9 cellular contexts compared by ENCODE assay signal in genomic region chr10:5547934-5548660, GRCh38. TPM values are rescaled to one million over a fixed set of nuclear protein-coding genes. Genes with fewer than 3 reads are reported as not detected.
A peak's percentile ranks its signal among the peaks of the same experiment; 100 is the strongest.
DNase-seq lines count a peak whose midpoint lies in the region; ATAC-seq, FAIRE-seq and TF ChIP-seq lines count a peak whose summit lies in the region.
"Had no signal": no experiment of that assay in that cellular context is flagged by ENCODE, and none has a peak within 500 bp of the region (broad histone marks: within the 10 kb centered on the region; RNA-seq: fewer than 3 reads in every experiment).

No MANE protein-coding gene starts in this region.

- H3K27ac ChIP-seq in esophagus squamous epithelium (peak overlapping the region; percentile 86 to 94 (median 92)), pancreas (peak overlapping the region; percentile 73 to 92 (median 83))
- H3K27ac ChIP-seq: HL-60 had no signal

- no peak for FAIRE-seq in pancreas (lab: Jason Lieb, UNC)

- H3K9ac ChIP-seq in NT2/D1 (ENCODE audit: insufficient read length, low read depth): peak overlapping the region; percentile 22

- 30 to 46% methylated on average over 15 to 16 of the region's 16 CpGs for WGBS in esophagus squamous epithelium, 2 donors
- 25 to 49% methylated on average over 16 of the region's 16 CpGs for WGBS in pancreas, 2 donors

- TF ChIP-seq POLR2A in esophagus squamous epithelium (IDR thresholded peaks at IDR 0.05): no peak

- DNase-seq in Caki2 (ENCODE audit: low read depth): peak; percentile 55
- DNase-seq in NT2/D1 (ENCODE audit: low read depth, low spot score): no peak
- DNase-seq in esophagus squamous epithelium (lab: John Stamatoyannopoulos, UW): no peak
- peak in 4 of 6 donors; percentile 28 to 67 (median 36) for DNase-seq in pancreas
- DNase-seq in hepatic stellate cell (ENCODE audit: low spot score): no peak
- no peak for DNase-seq in NCI-H1930 (lab: John Stamatoyannopoulos, UW)
- DNase-seq in NCI-H226: no peak

- intact Hi-C loops in esophagus squamous epithelium (cut with DNase I) (no loop called here), pancreas (cut with DNase I) (no loop called here)

- H3K4me3 ChIP-seq in NT2/D1 (ENCODE audit: insufficient read length, low read depth) (no peak overlapping the region), esophagus squamous epithelium (peak overlapping the region in 3 of 4 donors; percentile 5 to 44 (median 20)), pancreas (peak overlapping the region in 1 of 4 donors; percentile 22)

- H3K4me1 ChIP-seq in NT2/D1 (ENCODE audit: insufficient read depth, insufficient read length) (peaks cover 5% of the 10 kb centered on the region), esophagus squamous epithelium (peaks cover 60 to 96% (median 66%) of the 10 kb centered on the region in 3 donors), pancreas (peaks cover 27 to 38% (median 29%) of the 10 kb centered on the region in 3 donors)

- ATAC-seq in pancreas (peak; percentile 30 to 53 (median 42)), HG03280 (IDR thresholded peaks at IDR 0.05; ENCODE audit: unreplicated experiment) (no peak)

- H3K27me3 ChIP-seq in NT2/D1 (ENCODE audit: insufficient read depth, insufficient read length): no peaks in the 10 kb centered on the region
- no peaks in the 10 kb centered on the region for H3K27me3 ChIP-seq in esophagus squamous epithelium
- no peaks in the 10 kb centered on the region for H3K27me3 ChIP-seq in pancreas

- H3K9me3 ChIP-seq in NT2/D1 (ENCODE audit: insufficient read depth, low read length) (peaks cover 7% of the 10 kb centered on the region; the same call in 1 of the 2 replicates), esophagus squamous epithelium (no peaks in the 10 kb centered on the region), pancreas (no peaks in the 10 kb centered on the region)

- H3K36me3 ChIP-seq in NT2/D1 (ENCODE audit: insufficient read depth, insufficient read length, low read length): no peaks in the 10 kb centered on the region
- no peaks in the 10 kb centered on the region for H3K36me3 ChIP-seq in esophagus squamous epithelium
- H3K36me3 ChIP-seq in pancreas: no peaks in the 10 kb centered on the region

- TF ChIP-seq CTCF in esophagus squamous epithelium (IDR thresholded peaks at IDR 0.05): no peak
- no peak for TF ChIP-seq CTCF in pancreas (IDR thresholded peaks at IDR 0.05)

- in situ Hi-C loops in Caki2 (cut with HindIII; ENCODE audit: low pct_unique_long_range_greater_than_20kb, low sequenced_read_pairs): no loop called here

RNA-seq across cellular contexts. Expression of gene CALML3, which starts 23.3 kb away (rescaled TPM):
- not detected in 2 replicates for total RNA-seq in Caki2 (2014; rRNA removed; shearing (Covaris generic); ENCODE audit: low replicate concordance)
- 100 to 1,000 TPM; 196 to 799 (median 315) TPM for total RNA-seq in esophagus squamous epithelium
- total RNA-seq in pancreas: not detected
- under 1 TPM; 0.05 to 0.08 TPM for polyA plus RNA-seq in pancreas

RNA-seq across cellular contexts. Expression of gene CALML5, which starts 48.7 kb away (rescaled TPM):
- total RNA-seq in Caki2 (2014; rRNA removed; shearing (Covaris generic); ENCODE audit: low replicate concordance): not detected in 2 replicates
- total RNA-seq in esophagus squamous epithelium (100 to 1,000 TPM in 1 of 4 donors, 10 to 100 TPM in 3; 14.5 to 148 (median 22.6) TPM), pancreas (not detected)
- not detected for polyA plus RNA-seq in pancreas

Comparison
In these comparisons a context has a peak if more than half of its experiments do, and no peak if none do; other contexts are left out.
1. DNase-seq: peak in Caki2 (single experiment) and pancreas (4 of 6); none in NT2/D1 (single experiment), esophagus squamous epithelium (single experiment), hepatic stellate cell (single experiment), NCI-H1930 (0 of 2) and NCI-H226 (single experiment).
2. RNA of gene CALML3, which starts 23.3 kb away (total RNA-seq): 196 to 799 TPM in esophagus squamous epithelium; not detected in Caki2 and not detected in pancreas; every median in the first group is over 100 times any median in the second.
3. RNA of gene CALML5, which starts 48.7 kb away (total RNA-seq): 14.5 to 148 TPM in esophagus squamous epithelium; not detected in Caki2 and not detected in pancreas; every median in the first group is over 10 times any median in the second.